ENCODE assay signal across 17 cellular contexts in the genomic region with DNA sequence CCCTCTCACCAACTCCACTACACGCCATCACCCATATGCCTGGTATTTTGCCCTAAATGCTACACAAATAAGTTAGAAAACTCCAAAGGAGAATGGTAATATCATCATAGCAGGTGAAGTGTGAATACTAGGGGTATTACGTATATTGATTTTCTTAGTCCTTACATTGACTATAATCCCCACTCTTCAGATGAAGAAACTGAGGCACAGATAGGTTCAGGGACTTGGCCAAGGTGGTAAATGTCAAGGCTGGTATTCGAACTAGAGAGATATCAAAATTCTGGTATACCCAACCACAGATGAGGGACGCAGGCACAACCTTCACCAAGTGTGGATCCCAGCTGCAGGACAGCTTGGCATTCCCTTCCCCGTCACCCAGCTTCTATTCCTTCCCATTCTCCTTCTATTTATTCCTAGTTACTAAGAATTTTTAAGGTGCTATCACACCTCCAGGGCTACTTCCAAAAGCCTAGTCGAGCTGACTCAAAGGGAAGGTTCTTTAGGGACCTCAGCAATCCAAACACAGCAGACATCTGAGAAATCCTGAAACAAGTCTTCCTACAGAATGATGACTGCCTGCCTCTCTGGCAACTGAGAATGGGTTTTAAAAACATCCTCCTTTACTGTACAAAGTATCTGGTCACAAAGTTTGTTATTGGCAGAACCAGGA. TPM values are rescaled to one million over a fixed set of nuclear protein-coding genes. Genes with fewer than 3 reads are reported as not detected.
A peak's percentile ranks its signal among the peaks of the same experiment; 100 is the strongest.
DNase-seq lines count a peak whose midpoint lies in the region; ATAC-seq, FAIRE-seq and TF ChIP-seq lines count a peak whose summit lies in the region.
"Had no signal": no experiment of that assay in that cellular context is flagged by ENCODE, and none has a peak within 500 bp of the region (broad histone marks: within the 10 kb centered on the region; RNA-seq: fewer than 3 reads in every experiment).

No MANE protein-coding gene starts in this region.

- no peak overlapping the region for H3K4me3 ChIP-seq in A549
- no peak overlapping the region for H3K4me3 ChIP-seq in CD8-positive, alpha-beta memory T cell (ENCODE audit: low read length)
- H3K4me3 ChIP-seq: ascending aorta had no signal

- H3K4me3 Mint-ChIP-seq in CD8-positive, alpha-beta memory T cell = peak overlapping the region in 4 of 7 donors; percentile 10 to 62 (median 39)
- no peak overlapping the region for H3K4me3 Mint-ChIP-seq in activated CD8-positive, alpha-beta T cell treated with anti-CD3 and anti-CD28 coated beads for 36 hours
- no peak overlapping the region for H3K4me3 Mint-ChIP-seq in nephron
- H3K4me3 Mint-ChIP-seq: naive B cell had no signal

- POLR2A ChIA-PET in A549 (lab: Yijun Ruan, JAX) = interaction anchor here (1.1 kb wide), 1 partner anchor 10 kb away, joined by 4 read pairs; no protein-coding TSS in a partner anchor
- POLR2A ChIA-PET in CD8-positive, alpha-beta memory T cell (lab: Charles Lee) = interaction anchor here (0.6 kb wide), 1 partner anchor 30 kb away, joined by 4 read pairs; no protein-coding TSS in a partner anchor
- POLR2A ChIA-PET in activated CD8-positive, alpha-beta T cell treated with anti-CD3 and anti-CD28 coated beads for 36 hours (lab: Charles Lee) = interaction anchor here (0.6 to 1.5 kb wide), 7 partner anchors 16 to 70 kb away, joined by 3 to 5 read pairs (median 4); no protein-coding TSS in a partner anchor

- TF ChIP-seq RAD21 in A549 (conservative IDR thresholded peaks at IDR 0.05 in 1 of 2, IDR thresholded peaks at IDR 0.05 in 1 of 2) = no peak

- no peak for FAIRE-seq in A549 (lab: Jason Lieb, UNC)

- no peak for DNase-seq in A549 (ENCODE audit: low read depth in 1 of 2, low spot score in 1 of 2)
- DNase-seq in CD8-positive, alpha-beta memory T cell = no peak
- no peak for DNase-seq in activated CD8-positive, alpha-beta T cell treated with anti-CD3 and anti-CD28 coated beads for 36 hours
- DNase-seq in cerebellum (ENCODE audit: low spot score) = no peak
- no peak for DNase-seq in RPMI8226
- no peak for DNase-seq in left cardiac atrium
- DNase-seq in activated effector memory CD4-positive, alpha-beta T cell treated with Interleukin-2 at 50 U/mL for 16 hours = no peak
- DNase-seq: BE2C; hypothalamus; MM.1S; naive B cell; NCI-H774; retina; stimulated activated CD4-positive, alpha-beta T cell treated with anti-CD3 and anti-CD28 coated beads, Interleukin-1b, Interleukin-23, amount 100 ng/mL, for 48 hours had no signal

- no peak for TF ChIP-seq POLR2A in A549 (IDR thresholded peaks at IDR 0.05; ENCODE audit: low read length)

- no peak for TF ChIP-seq CTCF in A549 (IDR thresholded peaks at IDR 0.05)
- no peak for TF ChIP-seq CTCF in activated CD8-positive, alpha-beta T cell treated with anti-CD3 and anti-CD28 coated beads for 36 hours (IDR thresholded peaks at IDR 0.05)
- TF ChIP-seq CTCF in nephron (IDR thresholded peaks at IDR 0.05; ENCODE audit: unreplicated experiment in 3 of 3) = no peak

- H3K27ac Mint-ChIP-seq in CD8-positive, alpha-beta memory T cell = peak overlapping the region; percentile 32 to 75 (median 56)
- H3K27ac Mint-ChIP-seq in activated CD8-positive, alpha-beta T cell treated with anti-CD3 and anti-CD28 coated beads for 36 hours = peak overlapping the region; percentile 79
- H3K27ac Mint-ChIP-seq in nephron = peak overlapping the region; percentile 71 to 89 (median 77)
- H3K27ac Mint-ChIP-seq: naive B cell had no signal

- peaks cover 0 to 3% of the 10 kb centered on the region in 2 donors for H3K27me3 Mint-ChIP-seq in CD8-positive, alpha-beta memory T cell
- no peaks in the 10 kb centered on the region for H3K27me3 Mint-ChIP-seq in activated CD8-positive, alpha-beta T cell treated with anti-CD3 and anti-CD28 coated beads for 36 hours
- no peaks in the 10 kb centered on the region for H3K27me3 Mint-ChIP-seq in nephron (ENCODE audit: low read depth)

- no peaks in the 10 kb centered on the region for H3K9me3 Mint-ChIP-seq in CD8-positive, alpha-beta memory T cell
- no peaks in the 10 kb centered on the region for H3K9me3 Mint-ChIP-seq in activated CD8-positive, alpha-beta T cell treated with anti-CD3 and anti-CD28 coated beads for 36 hours
- no peaks in the 10 kb centered on the region for H3K9me3 Mint-ChIP-seq in nephron
- H3K9me3 Mint-ChIP-seq: naive B cell had no signal

- peaks cover 0 to 19% (median 2%) of the 10 kb centered on the region in 3 donors for H3K36me3 Mint-ChIP-seq in CD8-positive, alpha-beta memory T cell
- peaks cover 28% of the 10 kb centered on the region for H3K36me3 Mint-ChIP-seq in activated CD8-positive, alpha-beta T cell treated with anti-CD3 and anti-CD28 coated beads for 36 hours (ENCODE audit: low read depth)
- no peaks in the 10 kb centered on the region for H3K36me3 Mint-ChIP-seq in nephron (ENCODE audit: low read depth)
- H3K36me3 Mint-ChIP-seq: naive B cell had no signal

- H3K9me3 ChIP-seq in A549 = no peaks in the 10 kb centered on the region
- H3K9me3 ChIP-seq in CD8-positive, alpha-beta memory T cell (ENCODE audit: low read length) = no peaks in the 10 kb centered on the region
- H3K9me3 ChIP-seq: ascending aorta, BE2C had no signal

- CTCF ChIA-PET in A549 (lab: Yijun Ruan, JAX) = interaction anchor here (0.8 to 1.9 kb wide), 6 partner anchors 10 to 35 kb away, joined by 3 to 10 read pairs (median 4); a partner anchor contains a TSS
- CTCF ChIA-PET in CD8-positive, alpha-beta memory T cell (lab: Charles Lee) = interaction anchor here (0.7 kb wide), 1 partner anchor 42 kb away, joined by 3 read pairs; no protein-coding TSS in a partner anchor
- CTCF ChIA-PET in activated CD8-positive, alpha-beta T cell treated with anti-CD3 and anti-CD28 coated beads for 36 hours (lab: Charles Lee) = interaction anchor here (0.8 to 1.2 kb wide), 2 partner anchors 13 to 34 kb away, joined by 4 to 6 read pairs; no protein-coding TSS in a partner anchor

- H3K27ac ChIP-seq in A549 = peak overlapping the region; percentile 65 to 83
- H3K27ac ChIP-seq in CD8-positive, alpha-beta memory T cell (ENCODE audit: low read depth, low read length) = no peak overlapping the region

- H3K4me1 ChIP-seq in A549 = peaks cover 81% of the 10 kb centered on the region
- peaks cover 44% of the 10 kb centered on the region for H3K4me1 ChIP-seq in CD8-positive, alpha-beta memory T cell (ENCODE audit: insufficient read depth, low read length)
- H3K4me1 ChIP-seq: BE2C had no signal

- intact Hi-C loops in activated CD8-positive, alpha-beta T cell treated with anti-CD3 and anti-CD28 coated beads for 36 hours (cut with micrococcal nuclease) = loop anchor here (5.0 kb wide), 1 partner anchor 36 kb away; no protein-coding TSS in a partner anchor
- intact Hi-C loops in left cardiac atrium (cut with DNase I) = no loop called here

- ATAC-seq in A549 (peak in 1 of 2 experiments; percentile 41; a peak in 3 of 6 replicates), left cardiac atrium (no peak)
- no peak for ATAC-seq in activated CD8-positive, alpha-beta T cell treated with anti-CD3 and anti-CD28 coated beads for 36 hours
- ATAC-seq: activated CD4-positive, CD25-positive, alpha-beta regulatory T cell treated with anti-CD3 and anti-CD28 coated beads, Interleukin-2, amount 50 U/mL, for 24 hours had no signal

- H3K36me3 ChIP-seq in CD8-positive, alpha-beta memory T cell (ENCODE audit: insufficient read depth, low read length) = no peaks in the 10 kb centered on the region
- H3K36me3 ChIP-seq: ascending aorta, BE2C had no signal

- 56% methylated on average over 6 of the region's 6 CpGs for WGBS in A549 (ENCODE audit: missing lambda C conversion rate)

- peak overlapping the region; percentile 76 for H3K4me2 ChIP-seq in A549

- no peak for TF ChIP-seq EP300 in A549 (IDR thresholded peaks at IDR 0.05)

- no peaks in the 10 kb centered on the region for H3K27me3 ChIP-seq in CD8-positive, alpha-beta memory T cell (ENCODE audit: insufficient read depth, low read length, poor library complexity, severe bottlenecking)
- H3K27me3 ChIP-seq: ascending aorta, BE2C had no signal

- H3K4me1 Mint-ChIP-seq in CD8-positive, alpha-beta memory T cell = peaks cover 67 to 87% (median 84%) of the 10 kb centered on the region in 3 donors
- H3K4me1 Mint-ChIP-seq in activated CD8-positive, alpha-beta T cell treated with anti-CD3 and anti-CD28 coated beads for 36 hours (ENCODE audit: low read depth) = peaks cover 76% of the 10 kb centered on the region
- H3K4me1 Mint-ChIP-seq in nephron = peaks cover 63% of the 10 kb centered on the region
- H3K4me1 Mint-ChIP-seq: naive B cell had no signal

TF ChIP-seq in A549, 52 proteins besides CTCF, POLR2A, EP300 and RAD21:
- no peak for TF ChIP-seq FOSL2 (IDR thresholded peaks at IDR 0.05)
- no peak for TF ChIP-seq FOSL2 (CRISPR knock-in tag; IDR thresholded peaks at IDR 0.05)
- TF ChIP-seq, protein P1, sequence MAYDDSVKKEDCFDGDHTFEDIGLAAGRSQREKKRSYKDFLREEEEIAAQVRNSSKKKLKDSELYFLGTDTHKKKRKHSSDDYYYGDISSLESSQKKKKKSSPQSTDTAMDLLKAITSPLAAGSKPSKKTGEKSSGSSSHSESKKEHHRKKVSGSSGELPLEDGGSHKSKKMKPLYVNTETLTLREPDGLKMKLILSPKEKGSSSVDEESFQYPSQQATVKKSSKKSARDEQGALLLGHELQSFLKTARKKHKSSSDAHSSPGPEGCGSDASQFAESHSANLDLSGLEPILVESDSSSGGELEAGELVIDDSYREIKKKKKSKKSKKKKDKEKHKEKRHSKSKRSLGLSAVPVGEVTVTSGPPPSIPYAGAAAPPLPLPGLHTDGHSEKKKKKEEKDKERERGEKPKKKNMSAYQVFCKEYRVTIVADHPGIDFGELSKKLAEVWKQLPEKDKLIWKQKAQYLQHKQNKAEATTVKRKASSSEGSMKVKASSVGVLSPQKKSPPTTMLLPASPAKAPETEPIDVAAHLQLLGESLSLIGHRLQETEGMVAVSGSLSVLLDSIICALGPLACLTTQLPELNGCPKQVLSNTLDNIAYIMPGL (CRISPR knock-in tag; IDR thresholded peaks at IDR 0.05; ENCODE audit: borderline replicate concordance) = no peak
- no peak for TF ChIP-seq EHMT2 (IDR thresholded peaks at IDR 0.05; ENCODE audit: low read depth)
- TF ChIP-seq POLR2AphosphoS2 (conservative IDR thresholded peaks at IDR 0.05; ENCODE audit: low read length) = no peak

RNA-seq across cellular contexts. Expression of a gene that starts 32.6 kb away (rescaled TPM):
- polyA plus RNA-seq in A549 (2011; rRNA removed) (8.3 and 10.5 TPM in 2 replicates), A549 (2017; fragmentation: RNase III; extraction: RNeasy Plus Mini Kit Qiagen cat#74134 plus additional on column Dnase treatment) (2.2 to 3.1 TPM (median 2.9 TPM) in 3 replicates)
- polyA plus RNA-seq in A549 (2012; cell fraction: cytosol; rRNA removed) = 1.9 and 3.4 TPM in 2 replicates
- polyA plus RNA-seq in A549 (2012; cell fraction: nucleus; rRNA removed) = 4.3 and 4.5 TPM in 2 replicates
- polyA minus RNA-seq in A549 (2011; rRNA and poly(A)+ RNA removed) = 22.8 and 27.3 TPM in 2 replicates
- 100 to 1,000 TPM; 111 to 114 TPM for total RNA-seq in CD8-positive, alpha-beta memory T cell
- polyA plus RNA-seq in CD8-positive, alpha-beta memory T cell = 20.0 TPM
- total RNA-seq in activated CD8-positive, alpha-beta T cell treated with anti-CD3 and anti-CD28 coated beads for 36 hours = 10 to 100 TPM; 35.4 to 40.8 TPM
- total RNA-seq in cerebellum (38.8 TPM), left cardiac atrium (10 to 100 TPM; 34.6 to 36.7 TPM)

Comparison
In these comparisons a context has a peak if more than half of its experiments do, and no peak if none do; other contexts are left out.
1. H3K4me3 Mint-ChIP-seq: peak in CD8-positive, alpha-beta memory T cell (4 of 7); none in activated CD8-positive, alpha-beta T cell treated with anti-CD3 and anti-CD28 coated beads for 36 hours (single experiment) and nephron (0 of 3).
2. Peak in every context shown above with its lines, with median percentiles within 50 percentile points of each other: H3K27ac Mint-ChIP-seq.